In genomic region chr20:47879771-47880170, GRCh38 we compare ENCODE assay signal across 25 cellular contexts.
"Had no signal": no experiment of that assay in that cellular context is flagged by ENCODE, and none has a peak within 500 bp of the region (broad histone marks: within the 10 kb centered on the region; RNA-seq: fewer than 3 reads in every experiment).

No MANE protein-coding gene starts in this region.

- H3K9me3 Mint-ChIP-seq: activated B cell treated with CpG ODN at 0.5 μM for 24 hours; activated CD4-positive, alpha-beta T cell treated with anti-CD3 and anti-CD28 coated beads, Interleukin-2, amount 10 ng/mL, durations not matched to agents 24 days and 14 days; activated naive CD8-positive, alpha-beta T cell treated with anti-CD3 and anti-CD28 coated beads, Interleukin-2, amount 10 ng/mL, durations not matched to agents 7 days and 5 days; activated T-cell treated with anti-CD3 and anti-CD28 coated beads, Interleukin-2, amount 50 U/mL, for 72 hours; activated T-helper 2 cell treated with anti-CD3 and anti-CD28 coated beads, Interferon-gamma antibody, Interleukin-2, Interleukin-4, amounts not matched to agents 10 μg/mL and 5 μg/mL and 100 μg/mL, durations not matched to agents 14 hours and 24 hours and 36 hours had no signal

- H3K4me1 Mint-ChIP-seq: activated B cell treated with CpG ODN at 0.5 μM for 24 hours; activated CD4-positive, alpha-beta T cell treated with anti-CD3 and anti-CD28 coated beads, Interleukin-2, amount 10 ng/mL, durations not matched to agents 24 days and 14 days; activated naive CD8-positive, alpha-beta T cell treated with anti-CD3 and anti-CD28 coated beads, Interleukin-2, amount 10 ng/mL, durations not matched to agents 7 days and 5 days had no signal

- H3K4me3 Mint-ChIP-seq: activated B cell treated with CpG ODN at 0.5 μM for 24 hours; activated CD4-positive, alpha-beta T cell treated with anti-CD3 and anti-CD28 coated beads, Interleukin-2, amount 10 ng/mL, durations not matched to agents 24 days and 14 days; activated naive CD8-positive, alpha-beta T cell treated with anti-CD3 and anti-CD28 coated beads, Interleukin-2, amount 10 ng/mL, durations not matched to agents 7 days and 5 days; activated T-cell treated with anti-CD3 and anti-CD28 coated beads, Interleukin-2, amount 50 U/mL, for 72 hours; T-helper 17 cell had no signal

- H3K27ac ChIP-seq: adrenal gland had no signal

- H3K27ac Mint-ChIP-seq: activated B cell treated with CpG ODN at 0.5 μM for 24 hours; activated CD4-positive, alpha-beta T cell treated with anti-CD3 and anti-CD28 coated beads, Interleukin-2, amount 10 ng/mL, durations not matched to agents 24 days and 14 days; activated naive CD8-positive, alpha-beta T cell treated with anti-CD3 and anti-CD28 coated beads, Interleukin-2, amount 10 ng/mL, durations not matched to agents 7 days and 5 days; activated T-cell treated with anti-CD3 and anti-CD28 coated beads, Interleukin-2, amount 50 U/mL, for 72 hours; activated T-helper 2 cell treated with anti-CD3 and anti-CD28 coated beads, Interferon-gamma antibody, Interleukin-2, Interleukin-4, amounts not matched to agents 10 μg/mL and 5 μg/mL and 100 μg/mL, durations not matched to agents 14 hours and 24 hours and 36 hours; T-helper 17 cell had no signal

- H3K4me3 ChIP-seq: adrenal gland had no signal

- H3K9me3 ChIP-seq: adrenal gland had no signal

- H3K4me1 ChIP-seq: adrenal gland had no signal

- H3K27me3 ChIP-seq: adrenal gland had no signal

- ATAC-seq: activated T-cell treated with anti-CD3 and anti-CD28 coated beads, Interleukin-2, amount 50 U/mL, for 72 hours; T-helper 17 cell had no signal

- H3K36me3 ChIP-seq: adrenal gland had no signal

- DNase-seq: activated B cell treated with CpG ODN at 0.5 μM for 24 hours; activated CD4-positive, alpha-beta T cell treated with anti-CD3 and anti-CD28 coated beads for 1 hour; activated CD4-positive, alpha-beta T cell treated with anti-CD3 and anti-CD28 coated beads, Interleukin-2, amount 10 ng/mL, durations not matched to agents 24 days and 14 days; activated CD4-positive, alpha-beta T cell treated with anti-CD3 and anti-CD28 coated beads, Interleukin-2, amount 50 U/mL, for 48 hours; activated CD8-positive, alpha-beta memory T cell treated with anti-CD3 and anti-CD28 coated beads for 24 hours; activated naive CD4-positive, alpha-beta T cell treated with anti-CD3 and anti-CD28 coated beads, Interleukin-2, amount 50 U/mL, for 16 hours; activated naive CD8-positive, alpha-beta T cell treated with anti-CD3 and anti-CD28 coated beads, Interleukin-2, amount 10 ng/mL, durations not matched to agents 7 days and 5 days; activated T-cell treated with anti-CD3 and anti-CD28 coated beads for 4 hours; activated T-cell treated with anti-CD3 and anti-CD28 coated beads, Interleukin-2, amount 50 U/mL, for 72 hours; adrenal gland; anterior cingulate cortex; cerebellar nuclear complex; MM.1S; NCI-H1105; NCI-H1436; NCI-H1694 treated with DMSO at 0.1 percent for 48 hours; NCI-H2029 treated with DMSO at 0.1 percent for 48 hours; NCI-H510A treated with DMSO at 0.1 percent for 48 hours; NCI-H69; NK-92 treated with Interleukin-12 subunit alpha and Interleukin-12 subunit beta, amount 100 ng/mL, for 24 hours; OCI-M1; SIG-M5; T-helper 17 cell; T-helper 9 cell had no signal

- H3K36me3 Mint-ChIP-seq: activated naive CD8-positive, alpha-beta T cell treated with anti-CD3 and anti-CD28 coated beads, Interleukin-2, amount 10 ng/mL, durations not matched to agents 7 days and 5 days had no signal

- H3K27me3 Mint-ChIP-seq: activated naive CD8-positive, alpha-beta T cell treated with anti-CD3 and anti-CD28 coated beads, Interleukin-2, amount 10 ng/mL, durations not matched to agents 7 days and 5 days had no signal
